19 cellular contexts compared by ENCODE assay signal in the genomic region with DNA sequence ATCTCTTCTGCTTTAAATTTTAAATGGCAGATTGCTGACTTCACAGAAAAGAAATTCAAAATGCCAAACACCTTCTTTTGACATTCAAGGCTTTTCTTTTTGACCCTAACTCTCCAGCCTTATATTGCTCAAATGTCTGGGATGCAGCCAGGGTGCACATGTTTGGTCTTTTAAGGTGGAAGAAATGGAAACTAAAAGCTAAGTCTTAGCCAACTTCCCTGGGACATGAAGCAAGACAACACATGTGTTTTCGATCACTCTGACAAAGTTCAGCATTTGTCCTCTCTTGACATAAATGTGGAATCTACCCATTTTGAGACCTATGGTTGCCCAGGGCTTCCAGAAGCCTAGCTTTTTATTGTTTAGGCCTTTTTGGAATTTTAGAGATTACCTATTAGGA.
DNase-seq lines count a peak whose midpoint lies in the region; ATAC-seq, FAIRE-seq and TF ChIP-seq lines count a peak whose summit lies in the region.
"Had no signal": no experiment of that assay in that cellular context is flagged by ENCODE, and none has a peak within 500 bp of the region (broad histone marks: within the 10 kb centered on the region; RNA-seq: fewer than 3 reads in every experiment).

No MANE protein-coding gene starts in this region.

- no peak overlapping the region for H3K4me2 ChIP-seq in HepG2 (ENCODE audit: low read depth, low read length)

- 35% methylated on average over 1 of the region's 1 CpG for WGBS in HepG2 (ENCODE audit: low lambda C conversion rate)
- WGBS in right lobe of liver (ENCODE audit: insufficient coverage, low coverage, low lambda C conversion rate, missing lambda C conversion rate): 70% methylated on average over 1 of the region's 1 CpG
- WGBS in aorta, 2 donors: 97 to 100% methylated on average over 1 of the region's 1 CpG

- in situ Hi-C loops in HepG2 (cut with HindIII; ENCODE audit: extremely low pct_ligation_motif_present, low pct_unique_long_range_greater_than_20kb): no loop called here

- POLR2A ChIA-PET in HepG2 (lab: Yijun Ruan, JAX): no interaction called here

- no TSS peak for BruUV-seq in HepG2 (replicated peaks; lab: Mats Ljungman, UMichigan)

- H4K20me1 ChIP-seq in HepG2 (ENCODE audit: insufficient read depth, low read length): no peaks in the 10 kb centered on the region

- peak; percentile 49 for FAIRE-seq in HepG2 (lab: Jason Lieb, UNC)
- no peak for FAIRE-seq in urothelium cell line (lab: Jason Lieb, UNC)
- FAIRE-seq: RCC 7860 had no signal

- H3K27ac ChIP-seq in HepG2 (ENCODE audit: extremely low read length, insufficient read depth, low read length) (no peak overlapping the region), right lobe of liver (no peak overlapping the region), aorta (ENCODE audit: low read depth in 1 of 2, low read length in 2 of 2) (no peak overlapping the region)
- H3K27ac ChIP-seq: HL-60 had no signal

- no peaks in the 10 kb centered on the region for H3K36me3 ChIP-seq in HepG2 (replicated peaks in 1 of 2; ENCODE audit: control insufficient read depth in 1 of 2, insufficient read depth in 2 of 2, low read length in 2 of 2)
- H3K36me3 ChIP-seq in right lobe of liver: no peaks in the 10 kb centered on the region
- H3K36me3 ChIP-seq in aorta (ENCODE audit: control insufficient read depth in 1 of 2, insufficient read depth in 2 of 2, low read length in 1 of 2): no peaks in the 10 kb centered on the region
- H3K36me3 ChIP-seq: HAP-1 had no signal

- H3K9me3 ChIP-seq in HepG2 (ENCODE audit: low read length) (no peaks in the 10 kb centered on the region), right lobe of liver (no peaks in the 10 kb centered on the region), aorta (ENCODE audit: control insufficient read depth, low read length) (no peaks in the 10 kb centered on the region)
- H3K9me3 ChIP-seq: HAP-1 had no signal

- H3K4me3 ChIP-seq in HepG2 (replicated peaks in 1 of 3; ENCODE audit: insufficient read depth in 1 of 3, low read depth in 2 of 3, low read length in 3 of 3): no peak overlapping the region
- H3K4me3 ChIP-seq in right lobe of liver: no peak overlapping the region
- no peak overlapping the region for H3K4me3 ChIP-seq in cardiac fibroblast (replicated peaks in 1 of 2; ENCODE audit: low read depth in 2 of 2, low read length in 2 of 2)
- H3K4me3 ChIP-seq in foreskin fibroblast (ENCODE audit: low read depth in 1 of 2, low read length in 2 of 2): no peak overlapping the region
- H3K4me3 ChIP-seq in aorta (ENCODE audit: low read length in 2 of 2): no peak overlapping the region
- H3K4me3 ChIP-seq: HAP-1 had no signal

- DNase-seq in HepG2 (ENCODE audit: low spot score) (no peak), right lobe of liver (no peak), cardiac fibroblast (ENCODE audit: low read depth in 2 of 2) (peak; percentile 27 to 44), foreskin fibroblast (peak; percentile 72 to 87), NCI-H187 treated with DMSO at 0.1 percent for 48 hours (lab: John Stamatoyannopoulos, UW) (no peak), ecto neural progenitor cell (ENCODE audit: low spot score) (no peak), aorta (no peak), urothelium cell line (ENCODE audit: low spot score) (no peak)
- DNase-seq: Calu3; CD4-positive, CD25-positive, alpha-beta regulatory T cell; DMS53; NCI-H1930; NCI-H2171; NCI-H446; NCI-H69; SHP77 treated with DMSO at 0.1 percent for 48 hours had no signal

- no peak for TF ChIP-seq CTCF in HepG2 (CRISPR knock-in tag; IDR thresholded peaks at IDR 0.05)
- no peak for TF ChIP-seq CTCF in right lobe of liver (IDR thresholded peaks at IDR 0.05)
- TF ChIP-seq CTCF in cardiac fibroblast (IDR thresholded peaks at IDR 0.05; ENCODE audit: low read depth, low read length): no peak
- no peak for TF ChIP-seq CTCF in foreskin fibroblast (IDR thresholded peaks at IDR 0.05; ENCODE audit: low read depth, low read length)

- H3K4me1 ChIP-seq in HepG2 (ENCODE audit: insufficient read depth, low read length) (no peaks in the 10 kb centered on the region), right lobe of liver (no peaks in the 10 kb centered on the region), aorta (ENCODE audit: control insufficient read depth in 1 of 2, insufficient read depth in 2 of 2, low read length in 2 of 2) (no peaks in the 10 kb centered on the region)
- H3K4me1 ChIP-seq: HAP-1 had no signal

- H3K79me2 ChIP-seq in HepG2 (ENCODE audit: insufficient read depth, low read length): no peaks in the 10 kb centered on the region

- TF ChIP-seq EP300 in HepG2 (IDR thresholded peaks at IDR 0.05; ENCODE audit: low read depth in 2 of 2, low read length in 2 of 2): no peak
- no peak for TF ChIP-seq EP300 in HepG2 (CRISPR knock-in tag; IDR thresholded peaks at IDR 0.05; ENCODE audit: borderline replicate concordance)

- no peak for ATAC-seq in HepG2
- no peak for ATAC-seq in right lobe of liver
- no peak for ATAC-seq in aorta (ENCODE audit: low FRiP score)

- TF ChIP-seq POLR2A in HepG2 (IDR thresholded peaks at IDR 0.05; ENCODE audit: insufficient read depth in 1 of 2, low read depth in 2 of 2, low read length in 2 of 2) (no peak), right lobe of liver (IDR thresholded peaks at IDR 0.05) (no peak)

- no peak overlapping the region for H3K9ac ChIP-seq in HepG2 (ENCODE audit: insufficient read depth, low read depth, low read length)

- no peak overlapping the region for H2AFZ ChIP-seq in HepG2 (ENCODE audit: low read length)

- CTCF ChIA-PET in HepG2 (lab: Yijun Ruan, JAX; ENCODE audit: low intra/inter-chr PET ratio, low total read pairs): no interaction called here

- intact Hi-C loops in HepG2 (cut with micrococcal nuclease; ENCODE audit: unreplicated experiment): no loop called here
- intact Hi-C loops in right lobe of liver (cut with DNase I): no loop called here
- intact Hi-C loops in aorta (cut with DNase I): no loop called here

- H3K27me3 ChIP-seq in HepG2 (ENCODE audit: control insufficient read depth in 1 of 2, insufficient read depth in 2 of 2, low read length in 2 of 2) (no peaks in the 10 kb centered on the region; a peak in 1 of 5 replicates), right lobe of liver (no peaks in the 10 kb centered on the region), aorta (ENCODE audit: control insufficient read depth in 1 of 2, insufficient read depth in 2 of 2, low read length in 1 of 2) (no peaks in the 10 kb centered on the region)

- TF ChIP-seq RAD21 in HepG2 (CRISPR knock-in tag; IDR thresholded peaks at IDR 0.05): no peak

TF ChIP-seq in HepG2, 621 proteins besides CTCF, POLR2A, EP300 and RAD21:
- TF ChIP-seq KDM1A (CRISPR knock-in tag; IDR thresholded peaks at IDR 0.05) (no peak), MAFK (conservative IDR thresholded peaks at IDR 0.05 in 1 of 2, IDR thresholded peaks at IDR 0.05 in 1 of 2; ENCODE audit: low read length in 2 of 2) (peak; percentile 37 to 61), ZNF501 (CRISPR knock-in tag; IDR thresholded peaks at IDR 0.05) (no peak)
- TF ChIP-seq, protein P1, sequence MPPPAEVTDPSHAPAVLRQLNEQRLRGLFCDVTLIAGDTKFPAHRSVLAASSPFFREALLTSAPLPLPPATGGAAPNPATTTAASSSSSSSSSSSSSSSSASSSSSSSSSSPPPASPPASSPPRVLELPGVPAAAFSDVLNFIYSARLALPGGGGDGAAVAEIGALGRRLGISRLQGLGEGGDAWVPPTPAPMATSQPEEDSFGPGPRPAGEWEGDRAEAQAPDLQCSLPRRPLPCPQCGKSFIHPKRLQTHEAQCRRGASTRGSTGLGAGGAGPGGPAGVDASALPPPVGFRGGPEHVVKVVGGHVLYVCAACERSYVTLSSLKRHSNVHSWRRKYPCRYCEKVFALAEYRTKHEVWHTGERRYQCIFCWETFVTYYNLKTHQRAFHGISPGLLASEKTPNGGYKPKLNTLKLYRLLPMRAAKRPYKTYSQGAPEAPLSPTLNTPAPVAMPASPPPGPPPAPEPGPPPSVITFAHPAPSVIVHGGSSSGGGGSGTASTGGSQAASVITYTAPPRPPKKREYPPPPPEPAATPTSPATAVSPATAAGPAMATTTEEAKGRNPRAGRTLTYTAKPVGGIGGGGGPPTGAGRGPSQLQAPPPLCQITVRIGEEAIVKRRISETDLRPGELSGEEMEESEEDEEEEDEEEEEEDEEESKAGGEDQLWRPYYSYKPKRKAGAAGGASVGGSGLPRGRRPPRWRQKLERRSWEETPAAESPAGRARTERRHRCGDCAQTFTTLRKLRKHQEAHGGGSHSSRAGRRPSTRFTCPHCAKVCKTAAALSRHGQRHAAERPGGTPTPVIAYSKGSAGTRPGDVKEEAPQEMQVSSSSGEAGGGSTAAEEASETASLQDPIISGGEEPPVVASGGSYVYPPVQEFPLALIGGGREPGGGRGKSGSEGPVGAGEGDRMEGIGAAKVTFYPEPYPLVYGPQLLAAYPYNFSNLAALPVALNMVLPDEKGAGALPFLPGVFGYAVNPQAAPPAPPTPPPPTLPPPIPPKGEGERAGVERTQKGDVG (CRISPR knock-in tag; IDR thresholded peaks at IDR 0.05; ENCODE audit: borderline replicate concordance): no peak

Comparison
In these comparisons a context has a peak if more than half of its experiments do, and no peak if none do; other contexts are left out.
1. DNase-seq: peak in cardiac fibroblast (2 of 2) and foreskin fibroblast (2 of 2); none in HepG2 (single experiment), right lobe of liver (0 of 3), NCI-H187 treated with DMSO at 0.1 percent for 48 hours (single experiment), ecto neural progenitor cell (single experiment), aorta (0 of 2) and urothelium cell line (single experiment).